21 cellular contexts compared by ENCODE assay signal in the genomic region with DNA sequence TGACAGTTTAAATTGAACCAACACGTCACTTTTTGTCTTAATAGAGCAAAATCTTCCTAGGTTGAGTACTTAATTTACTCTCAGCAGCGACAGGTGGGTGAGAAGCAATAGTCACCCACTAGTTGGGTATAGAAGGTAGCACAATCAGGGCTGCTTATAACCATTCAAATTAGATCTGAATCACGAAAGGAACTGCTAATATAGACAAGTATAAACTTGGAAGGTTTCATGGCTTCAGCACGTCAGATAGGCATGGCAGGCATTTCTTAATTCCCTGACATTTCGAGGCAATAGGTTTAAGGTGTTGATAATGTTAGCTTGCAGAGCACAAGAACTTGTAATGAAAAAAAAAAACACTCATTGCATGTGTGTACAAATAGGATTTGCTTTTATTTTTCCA.
"Had no signal": no experiment of that assay in that cellular context is flagged by ENCODE, and none has a peak within 500 bp of the region (broad histone marks: within the 10 kb centered on the region; RNA-seq: fewer than 3 reads in every experiment).

No MANE protein-coding gene starts in this region.

- H3K27me3 ChIP-seq: dorsolateral prefrontal cortex, esophagus muscularis mucosa, gastrocnemius medialis, heart right ventricle, left lung had no signal

- H3K27ac ChIP-seq: coronary artery, dorsolateral prefrontal cortex, epithelial cell of prostate, esophagus muscularis mucosa, gastrocnemius medialis, heart right ventricle, left lung, lower lobe of right lung had no signal

- H3K4me1 ChIP-seq: esophagus muscularis mucosa, gastrocnemius medialis, heart right ventricle, left lung, lower lobe of right lung had no signal

- H3K4me3 ChIP-seq: coronary artery, dorsolateral prefrontal cortex, esophagus muscularis mucosa, gastrocnemius medialis, heart right ventricle, left lung, lower lobe of right lung had no signal

- H3K36me3 ChIP-seq: esophagus muscularis mucosa, gastrocnemius medialis, heart right ventricle, left lung, lower lobe of right lung had no signal

- ATAC-seq: gastrocnemius medialis; heart right ventricle; left cardiac atrium; left lung; left ventricle myocardium superior; lower lobe of right lung; naive thymus-derived CD4-positive, alpha-beta T cell had no signal

- H3K9me3 ChIP-seq: esophagus muscularis mucosa, gastrocnemius medialis, heart right ventricle, left lung, lower lobe of right lung had no signal

- DNase-seq: dermis blood vessel endothelial cell; dorsolateral prefrontal cortex; effector CD4-positive, alpha-beta T cell; effector memory CD4-positive, alpha-beta T cell; erythroblast; foreskin melanocyte; gastrocnemius medialis; glutamatergic neuron; head of caudate nucleus; heart right ventricle; hippocampal formation; left cardiac atrium; left lung; left ventricle myocardium superior; lower lobe of right lung; mesenchymal stem cell; midbrain; naive thymus-derived CD4-positive, alpha-beta T cell had no signal
